21 cellular contexts compared by ENCODE assay signal in genomic region chr2:207483477-207483876, GRCh38. TPM values are rescaled to one million over a fixed set of nuclear protein-coding genes. Genes with fewer than 3 reads are reported as not detected.
DNase-seq lines count a peak whose midpoint lies in the region; ATAC-seq and TF ChIP-seq lines count a peak whose summit lies in the region.
"Had no signal": no experiment of that assay in that cellular context is flagged by ENCODE, and none has a peak within 500 bp of the region (broad histone marks: within the 10 kb centered on the region; RNA-seq: fewer than 3 reads in every experiment).

No MANE protein-coding gene starts in this region.

- peak overlapping the region; percentile 55 for H3K27ac ChIP-seq in ACC112 (ENCODE audit: low read depth, low read length)
- no peak overlapping the region for H3K27ac ChIP-seq in GM23338 (ENCODE audit: low read depth)

- H4K20me1 ChIP-seq in GM23338 (replicated peaks; ENCODE audit: insufficient read depth) = no peaks in the 10 kb centered on the region

- H3K9me3 Mint-ChIP-seq in GM23338 (no peaks in the 10 kb centered on the region), mesothelial cell of epicardium (no peaks in the 10 kb centered on the region), natural killer cell (no peaks in the 10 kb centered on the region)
- H3K9me3 Mint-ChIP-seq: CD8-positive, alpha-beta memory T cell had no signal

- H3K4me1 Mint-ChIP-seq in GM23338 (peaks cover 29% of the 10 kb centered on the region), mesothelial cell of epicardium (peaks cover 31% of the 10 kb centered on the region), T-helper 17 cell (peaks cover 14% of the 10 kb centered on the region), natural killer cell (no peaks in the 10 kb centered on the region)

- no peaks in the 10 kb centered on the region for H3K27me3 ChIP-seq in ACC112 (ENCODE audit: insufficient read depth, low read length)
- H3K27me3 ChIP-seq in GM23338 (ENCODE audit: insufficient read depth) = no peaks in the 10 kb centered on the region

- in situ Hi-C loops in astrocyte of the spinal cord (cut with HindIII; ENCODE audit: low sequenced_read_pairs) = no loop called here

- H3K9me2 ChIP-seq in GM23338 (ENCODE audit: insufficient read depth) = no peaks in the 10 kb centered on the region

- no peak overlapping the region for H3K4me3 ChIP-seq in ACC112 (ENCODE audit: low read depth, low read length)
- no peak overlapping the region for H3K4me3 ChIP-seq in GM23338
- H3K4me3 ChIP-seq in astrocyte of the spinal cord (ENCODE audit: low read depth, low read length) = no peak overlapping the region
- H3K4me3 ChIP-seq: lung, thoracic aorta had no signal

- no peak overlapping the region for H3K4me3 Mint-ChIP-seq in GM23338
- H3K4me3 Mint-ChIP-seq in mesothelial cell of epicardium = no peak overlapping the region
- no peak overlapping the region for H3K4me3 Mint-ChIP-seq in T-helper 17 cell
- H3K4me3 Mint-ChIP-seq in natural killer cell = no peak overlapping the region
- H3K4me3 Mint-ChIP-seq: CD8-positive, alpha-beta memory T cell had no signal

- H3K79me2 ChIP-seq in ACC112 (ENCODE audit: control insufficient read depth, insufficient read depth, low read length, unreplicated experiment) = no peaks in the 10 kb centered on the region
- H3K79me2 ChIP-seq in GM23338 (replicated peaks; ENCODE audit: insufficient read depth) = no peaks in the 10 kb centered on the region

- no peak for DNase-seq in GM23338 (ENCODE audit: low spot score)
- DNase-seq in astrocyte of the spinal cord (ENCODE audit: low read depth, low spot score) = peak; percentile 51
- no peak for DNase-seq in mesothelial cell of epicardium (ENCODE audit: low spot score in 2 of 2, unreplicated experiment in 2 of 2)
- DNase-seq in NCI-H1092 treated with DMSO at 0.1 percent for 48 hours (lab: John Stamatoyannopoulos, UW) = no peak
- no peak for DNase-seq in activated CD4-positive, CD25-positive, alpha-beta regulatory T cell treated with anti-CD3 and anti-CD28 coated beads, Interleukin-2, amount 50 U/mL, for 72 hours
- no peak for DNase-seq in T-helper 17 cell
- DNase-seq in natural killer cell = no peak
- DNase-seq: activated CD4-positive, alpha-beta T cell treated with anti-CD3 and anti-CD28 coated beads, Interleukin-2, amount 50 U/mL, for 4 hours; activated naive CD4-positive, alpha-beta T cell treated with Interleukin-2 at 50 U/mL for 16 hours; CD8-positive, alpha-beta memory T cell; cerebellar nuclear complex; DMS79; effector memory CD4-positive, alpha-beta T cell; head of caudate nucleus; Kasumi-1; NCI-H1105; NCI-H526 treated with DMSO at 0.1 percent for 48 hours; SHP77 treated with DMSO at 0.1 percent for 48 hours had no signal

- H3K27me3 Mint-ChIP-seq in GM23338 (ENCODE audit: insufficient read depth, low read depth, poor library complexity) (peaks cover 2% of the 10 kb centered on the region), mesothelial cell of epicardium (ENCODE audit: low read depth) (peaks cover 18% of the 10 kb centered on the region), T-helper 17 cell (no peaks in the 10 kb centered on the region), natural killer cell (ENCODE audit: low read depth in 2 of 2) (peaks cover 0 to 4% of the 10 kb centered on the region in 2 donors)
- H3K27me3 Mint-ChIP-seq: CD8-positive, alpha-beta memory T cell had no signal

- H3F3A ChIP-seq in GM23338 (replicated peaks; ENCODE audit: low read depth) = no peaks in the 10 kb centered on the region

- no peak overlapping the region for H2AFZ ChIP-seq in ACC112 (ENCODE audit: low read length, unreplicated experiment)
- peak overlapping the region; percentile 85 for H2AFZ ChIP-seq in GM23338

- no peak for ATAC-seq in GM23338
- no peak for ATAC-seq in T-helper 17 cell
- no peak for ATAC-seq in natural killer cell

- H3K36me3 ChIP-seq in ACC112 (ENCODE audit: insufficient read depth, low read length) (no peaks in the 10 kb centered on the region), GM23338 (ENCODE audit: insufficient read depth) (no peaks in the 10 kb centered on the region)
- H3K36me3 ChIP-seq: thoracic aorta had no signal

- no peaks in the 10 kb centered on the region for H3K36me3 Mint-ChIP-seq in GM23338 (ENCODE audit: low read depth)
- no peaks in the 10 kb centered on the region for H3K36me3 Mint-ChIP-seq in mesothelial cell of epicardium
- H3K36me3 Mint-ChIP-seq in T-helper 17 cell (ENCODE audit: low read depth) = no peaks in the 10 kb centered on the region
- H3K36me3 Mint-ChIP-seq in natural killer cell = no peaks in the 10 kb centered on the region
- H3K36me3 Mint-ChIP-seq: CD8-positive, alpha-beta memory T cell had no signal

- H3K27ac Mint-ChIP-seq in GM23338 = no peak overlapping the region
- H3K27ac Mint-ChIP-seq in mesothelial cell of epicardium = peak overlapping the region; percentile 71
- no peak overlapping the region for H3K27ac Mint-ChIP-seq in T-helper 17 cell
- no peak overlapping the region for H3K27ac Mint-ChIP-seq in natural killer cell

- H3K4me2 ChIP-seq in GM23338 = no peak overlapping the region

- TF ChIP-seq CTCF in GM23338 (conservative IDR thresholded peaks at IDR 0.05; ENCODE audit: low read depth in 2 of 2) (no peak), astrocyte of the spinal cord (IDR thresholded peaks at IDR 0.05; ENCODE audit: low read depth, low read length) (no peak), mesothelial cell of epicardium (IDR thresholded peaks at IDR 0.05; ENCODE audit: unreplicated experiment) (no peak), natural killer cell (IDR thresholded peaks at IDR 0.05) (no peak)

- peaks cover 35% of the 10 kb centered on the region for H3K4me1 ChIP-seq in ACC112 (ENCODE audit: control insufficient read depth, insufficient read depth, low read length, unreplicated experiment)
- peaks cover 13% of the 10 kb centered on the region; the same call in 1 of the 2 replicates for H3K4me1 ChIP-seq in GM23338 (ENCODE audit: insufficient read depth)

- no peaks in the 10 kb centered on the region for H3K9me3 ChIP-seq in T-helper 17 cell (ENCODE audit: control insufficient read depth, low read length, poor library complexity, severe bottlenecking)
- H3K9me3 ChIP-seq: thoracic aorta had no signal

- intact Hi-C loops in natural killer cell (cut with micrococcal nuclease) = no loop called here

TF ChIP-seq in GM23338, 12 proteins besides CTCF, POLR2A, EP300 and RAD21 (continues in another document):
- no peak for TF ChIP-seq NANOG (IDR thresholded peaks at IDR 0.05; ENCODE audit: borderline replicate concordance)
- no peak for TF ChIP-seq STAT1 (IDR thresholded peaks at IDR 0.05; ENCODE audit: unreplicated experiment)
- no peak for TF ChIP-seq POLR2AphosphoS5 (IDR thresholded peaks at IDR 0.05; ENCODE audit: low read depth)
- no peak for TF ChIP-seq EZH2 (IDR thresholded peaks at IDR 0.05; ENCODE audit: low read depth, unreplicated experiment)
- no peak for TF ChIP-seq ZNF331 (CRISPR knock-in tag; IDR thresholded peaks at IDR 0.05; ENCODE audit: low read depth)
- no peak for TF ChIP-seq ETS1 (IDR thresholded peaks at IDR 0.05)

RNA-seq across cellular contexts. Expression of gene CREB1, which starts 46.3 kb away (rescaled TPM):
- total RNA-seq in GM23338 (2014; rRNA removed; shearing (Covaris generic)) = 94.4 and 104 TPM in 2 replicates
- 27.2 and 40.3 TPM in 2 replicates for polyA plus RNA-seq in GM23338 (2016; fragmentation: Nextera tagmentation; extraction: Ambion mirVana)
- total RNA-seq in mesothelial cell of epicardium (88.9 to 111 TPM (median 97.0 TPM) in 3 replicates), T-helper 17 cell (10 to 100 TPM; 73.7 to 89.3 TPM), natural killer cell (100 to 1,000 TPM in 2 of 3 donors, 10 to 100 TPM in 1; 88.1 to 107 (median 106) TPM)
